8 cellular contexts compared by ENCODE assay signal in genomic region chr1:231240531-231240882, GRCh38. TPM values are rescaled to one million over a fixed set of nuclear protein-coding genes. Genes with fewer than 3 reads are reported as not detected.
DNase-seq lines count a peak whose midpoint lies in the region; ATAC-seq and TF ChIP-seq lines count a peak whose summit lies in the region.

No MANE protein-coding gene starts in this region.

- peak overlapping the region; percentile 91 for H3K9ac ChIP-seq in HUES64 (ENCODE audit: low read depth, low read length)

- H3K4me1 ChIP-seq in HUES64 (ENCODE audit: insufficient read depth, low read length) (peaks cover 13% of the 10 kb centered on the region), body of pancreas (peaks cover 61% of the 10 kb centered on the region), thoracic aorta (ENCODE audit: control insufficient read depth in 1 of 2, low read depth in 2 of 2) (peaks cover 18 to 27% of the 10 kb centered on the region in 2 donors)

- H3K27me3 ChIP-seq in HUES64 (ENCODE audit: insufficient read depth, low read length) (no peaks in the 10 kb centered on the region), body of pancreas (no peaks in the 10 kb centered on the region), thoracic aorta (replicated peaks; ENCODE audit: insufficient read depth) (no peaks in the 10 kb centered on the region)

- H3K9me3 ChIP-seq in HUES64 (ENCODE audit: insufficient read depth, low read depth, low read length) (no peaks in the 10 kb centered on the region), body of pancreas (no peaks in the 10 kb centered on the region), thoracic aorta (no peaks in the 10 kb centered on the region)

- 5% methylated on average over 13 of the region's 13 CpGs for WGBS in HUES64
- WGBS in body of pancreas, 2 donors = 1% methylated on average over 13 of the region's 13 CpGs

- intact Hi-C loops in body of pancreas (cut with DNase I) = no loop called here

- ATAC-seq in body of pancreas (no peak), left lobe of liver (peak; percentile 33), thoracic aorta (ENCODE audit: insufficient number of reproducible peaks, low FRiP score, low read depth) (no peak)

- peak overlapping the region; percentile 96 for H3K4me3 ChIP-seq in HUES64 (ENCODE audit: low read length)
- peak overlapping the region; percentile 61 to 75 for H3K4me3 ChIP-seq in body of pancreas
- peak overlapping the region; percentile 90 for H3K4me3 ChIP-seq in thoracic aorta

- no peak for TF ChIP-seq POLR2A in body of pancreas (IDR thresholded peaks at IDR 0.05)

- no peak for TF ChIP-seq CTCF in body of pancreas (IDR thresholded peaks at IDR 0.05)
- TF ChIP-seq CTCF in thoracic aorta (IDR thresholded peaks at IDR 0.05) = no peak

- H3K36me3 ChIP-seq in HUES64 (ENCODE audit: insufficient read depth, low read length) (peaks cover 21% of the 10 kb centered on the region), body of pancreas (replicated peaks in 1 of 2; ENCODE audit: insufficient read depth in 1 of 2, low read depth in 2 of 2) (no peaks in the 10 kb centered on the region), thoracic aorta (peaks cover 14% of the 10 kb centered on the region)

- peak overlapping the region; percentile 78 for H3K27ac ChIP-seq in HUES64 (ENCODE audit: low read depth, low read length)
- H3K27ac ChIP-seq in body of pancreas = peak overlapping the region; percentile 57 to 83 (median 72)
- H3K27ac ChIP-seq in thoracic aorta = peak overlapping the region; percentile 63 to 75

- peak; percentile 14 for DNase-seq in DMS79 treated with DMSO at 0.1 percent for 48 hours (lab: John Stamatoyannopoulos, UW)
- no peak for DNase-seq in DMS79 (lab: John Stamatoyannopoulos, UW)
- no peak for DNase-seq in body of pancreas
- no peak for DNase-seq in left lobe of liver (ENCODE audit: low spot score)
- DNase-seq in thoracic aorta (ENCODE audit: low spot score) = no peak
- DNase-seq in hepatic stellate cell (ENCODE audit: low spot score) = no peak
- no peak for DNase-seq in mesenteric fat pad (ENCODE audit: low spot score)

RNA-seq across cellular contexts. Expression of gene GNPAT, which starts 0.5 kb away (rescaled TPM):
- polyA plus RNA-seq in HUES64 (2013, experiment 1 of 2) = 45.7 TPM
- polyA plus RNA-seq in HUES64 (2013, experiment 2 of 2) = 51.2 TPM
- total RNA-seq in body of pancreas = 10 to 100 TPM; 18.1 to 27.0 TPM
- 19.0 TPM for total RNA-seq in left lobe of liver
- 10 to 100 TPM; 26.5 to 29.2 TPM for total RNA-seq in thoracic aorta
- total RNA-seq in mesenteric fat pad = 32.9 TPM
